ENCODE assay signal across 25 cellular contexts in the genomic region with DNA sequence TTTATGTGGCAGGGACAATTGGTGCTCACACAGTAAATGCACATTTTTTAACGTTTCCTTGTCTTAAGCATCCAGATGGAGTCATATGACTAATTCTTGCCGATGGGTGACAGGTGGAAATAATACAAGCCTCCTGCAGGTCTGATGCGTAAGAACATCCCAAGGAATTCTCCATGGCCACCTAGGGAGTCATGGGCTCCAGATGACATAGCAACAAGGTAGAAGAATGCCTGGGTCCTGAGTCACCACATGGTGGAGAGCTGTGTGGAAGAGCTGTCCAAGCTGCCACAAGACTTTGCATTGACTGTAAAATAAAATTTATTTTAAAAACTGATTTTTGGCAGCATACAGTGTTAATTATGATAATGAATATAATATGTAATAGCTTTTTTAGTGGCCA.
A peak's percentile ranks its signal among the peaks of the same experiment; 100 is the strongest.
DNase-seq lines count a peak whose midpoint lies in the region; ATAC-seq, FAIRE-seq and TF ChIP-seq lines count a peak whose summit lies in the region.
"Had no signal": no experiment of that assay in that cellular context is flagged by ENCODE, and none has a peak within 500 bp of the region (broad histone marks: within the 10 kb centered on the region; RNA-seq: fewer than 3 reads in every experiment).

No MANE protein-coding gene starts in this region.

- H3K4me2 ChIP-seq in keratinocyte (ENCODE audit: control insufficient read depth, extremely low read depth, insufficient read depth, low read depth, low read length), result no peak overlapping the region

- peaks cover 34% of the 10 kb centered on the region for H3K36me3 Mint-ChIP-seq in WTC11
- H3K36me3 Mint-ChIP-seq: CD8-positive, alpha-beta memory T cell had no signal

- H3K9me1 ChIP-seq in keratinocyte (ENCODE audit: control insufficient read depth, extremely low read depth, insufficient read depth, low read length), result no peaks in the 10 kb centered on the region

- ATAC-seq in WTC11, result peak; percentile 64; the same call in 1 of the 2 replicates
- ATAC-seq: T-helper 17 cell had no signal

- H3K9me3 Mint-ChIP-seq in WTC11, result peaks cover 44% of the 10 kb centered on the region

- H3K4me1 ChIP-seq in keratinocyte (ENCODE audit: control insufficient read depth, extremely low read depth, insufficient read depth, low read length) (no peaks in the 10 kb centered on the region), right atrium auricular region (no peaks in the 10 kb centered on the region)

- H2AFZ ChIP-seq in keratinocyte (ENCODE audit: control insufficient read depth, low read length), result no peak overlapping the region

- no peak overlapping the region for H3K4me3 Mint-ChIP-seq in WTC11
- H3K4me3 Mint-ChIP-seq: CD8-positive, alpha-beta memory T cell; H9; T-helper 17 cell had no signal

- DNase-seq in ELR (ENCODE audit: low read depth), result peak; percentile 3
- DNase-seq in HT1080 (ENCODE audit: low read depth), result peak; percentile 40
- no peak for DNase-seq in WTC11 (ENCODE audit: low spot score)
- DNase-seq in keratinocyte (ENCODE audit: low read depth, low spot score), result no peak
- DNase-seq in GOT3 (lab: John Stamatoyannopoulos, UW), result no peak
- DNase-seq in D341Med (ENCODE audit: low spot score), result no peak
- no peak for DNase-seq in right atrium auricular region (ENCODE audit: low spot score)
- DNase-seq: Calu3; CD8-positive, alpha-beta memory T cell; EL; H9; IMR-90; Karpas-422; MG63; NCI-H1048; NCI-H1436 treated with DMSO at 0.1 percent for 48 hours; NCI-H1930; NCI-H345; NCI-H524; Right ventricle myocardium superior; T-helper 17 cell had no signal

- no peaks in the 10 kb centered on the region for H3K4me1 Mint-ChIP-seq in WTC11
- H3K4me1 Mint-ChIP-seq: CD8-positive, alpha-beta memory T cell; T-helper 17 cell had no signal

- POLR2A ChIA-PET in WTC11 (lab: Charles Lee), result no interaction called here

- no peak for TF ChIP-seq CTCF in WTC11 (IDR thresholded peaks at IDR 0.05)
- no peak for TF ChIP-seq CTCF in keratinocyte (optimal IDR thresholded peaks at IDR 0.05 in 1 of 3, IDR thresholded peaks at IDR 0.05 in 1 of 3, conservative IDR thresholded peaks at IDR 0.05 in 1 of 3; ENCODE audit: extremely low read depth in 1 of 3, insufficient read depth in 2 of 3, low read length in 3 of 3)
- no peak for TF ChIP-seq CTCF in right atrium auricular region (IDR thresholded peaks at IDR 0.05)

- H3K36me3 ChIP-seq in keratinocyte (ENCODE audit: control insufficient read depth in 2 of 2, extremely low read depth in 1 of 2, insufficient read depth in 2 of 2, low read length in 2 of 2) (no peaks in the 10 kb centered on the region), right atrium auricular region (no peaks in the 10 kb centered on the region)
- H3K36me3 ChIP-seq: MG63 had no signal

- CTCF ChIA-PET in WTC11 (lab: Charles Lee), result no interaction called here

- H3K27me3 ChIP-seq in keratinocyte (ENCODE audit: control insufficient read depth, extremely low read depth, insufficient read depth, low read length) (no peaks in the 10 kb centered on the region), right atrium auricular region (no peaks in the 10 kb centered on the region)
- H3K27me3 ChIP-seq: MG63 had no signal

- no peak overlapping the region for H3K27ac ChIP-seq in keratinocyte (ENCODE audit: control insufficient read depth, insufficient read depth, low read length)
- H3K27ac ChIP-seq in right atrium auricular region, result no peak overlapping the region
- H3K27ac ChIP-seq: C4-2B had no signal

- peak; percentile 29 for FAIRE-seq in keratinocyte (lab: Jason Lieb, UNC)
- FAIRE-seq: A204.1, GM19239, RCC 7860 had no signal

- no peaks in the 10 kb centered on the region for H3K79me2 ChIP-seq in keratinocyte (ENCODE audit: control insufficient read depth, insufficient read depth, low read length)

- H3K9me3 ChIP-seq in keratinocyte (ENCODE audit: control insufficient read depth, low read depth, low read length) (no peaks in the 10 kb centered on the region), right atrium auricular region (peaks cover 0 to 9% of the 10 kb centered on the region in 2 donors)
- H3K9me3 ChIP-seq: MG63 had no signal

- dilution Hi-C loops in keratinocyte (cut with MboI; ENCODE audit: extremely low pct_ligation_motif_present, low sequenced_read_pairs), result no loop called here

- no peak overlapping the region for H3K27ac Mint-ChIP-seq in WTC11
- H3K27ac Mint-ChIP-seq: CD8-positive, alpha-beta memory T cell; T-helper 17 cell had no signal

- H3K4me3 ChIP-seq in keratinocyte (ENCODE audit: control insufficient read depth in 2 of 3, extremely low read depth in 1 of 3, insufficient read depth in 2 of 3, low read depth in 1 of 3, low read length in 3 of 3), result no peak overlapping the region
- no peak overlapping the region for H3K4me3 ChIP-seq in right atrium auricular region
- H3K4me3 ChIP-seq: MG63 had no signal

- no peaks in the 10 kb centered on the region for H4K20me1 ChIP-seq in keratinocyte (ENCODE audit: control insufficient read depth, extremely low read depth, insufficient read depth, low read length)

- no peak overlapping the region for H3K9ac ChIP-seq in keratinocyte (ENCODE audit: control insufficient read depth, extremely low read depth, insufficient read depth, low read length)

- H3K27me3 Mint-ChIP-seq in WTC11 (ENCODE audit: low read depth), result no peaks in the 10 kb centered on the region

TF ChIP-seq in WTC11, 78 proteins besides CTCF, POLR2A, EP300 and RAD21 (continues in another document):
- no peak for TF ChIP-seq SOX15 (CRISPR knock-in tag; IDR thresholded peaks at IDR 0.05)
- TF ChIP-seq E2F4 (CRISPR knock-in tag; IDR thresholded peaks at IDR 0.05; ENCODE audit: borderline replicate concordance, low read depth), result no peak
- no peak for TF ChIP-seq AR (CRISPR knock-in tag; IDR thresholded peaks at IDR 0.05)
- no peak for TF ChIP-seq CREB1 (CRISPR knock-in tag; IDR thresholded peaks at IDR 0.05)
- TF ChIP-seq TP53 (CRISPR knock-in tag; IDR thresholded peaks at IDR 0.05), result no peak
- no peak for TF ChIP-seq MXD4 (CRISPR knock-in tag; IDR thresholded peaks at IDR 0.05; ENCODE audit: borderline replicate concordance)
- TF ChIP-seq IRF2 (CRISPR knock-in tag; IDR thresholded peaks at IDR 0.05; ENCODE audit: borderline replicate concordance, low read depth), result no peak
- TF ChIP-seq, protein P1, sequence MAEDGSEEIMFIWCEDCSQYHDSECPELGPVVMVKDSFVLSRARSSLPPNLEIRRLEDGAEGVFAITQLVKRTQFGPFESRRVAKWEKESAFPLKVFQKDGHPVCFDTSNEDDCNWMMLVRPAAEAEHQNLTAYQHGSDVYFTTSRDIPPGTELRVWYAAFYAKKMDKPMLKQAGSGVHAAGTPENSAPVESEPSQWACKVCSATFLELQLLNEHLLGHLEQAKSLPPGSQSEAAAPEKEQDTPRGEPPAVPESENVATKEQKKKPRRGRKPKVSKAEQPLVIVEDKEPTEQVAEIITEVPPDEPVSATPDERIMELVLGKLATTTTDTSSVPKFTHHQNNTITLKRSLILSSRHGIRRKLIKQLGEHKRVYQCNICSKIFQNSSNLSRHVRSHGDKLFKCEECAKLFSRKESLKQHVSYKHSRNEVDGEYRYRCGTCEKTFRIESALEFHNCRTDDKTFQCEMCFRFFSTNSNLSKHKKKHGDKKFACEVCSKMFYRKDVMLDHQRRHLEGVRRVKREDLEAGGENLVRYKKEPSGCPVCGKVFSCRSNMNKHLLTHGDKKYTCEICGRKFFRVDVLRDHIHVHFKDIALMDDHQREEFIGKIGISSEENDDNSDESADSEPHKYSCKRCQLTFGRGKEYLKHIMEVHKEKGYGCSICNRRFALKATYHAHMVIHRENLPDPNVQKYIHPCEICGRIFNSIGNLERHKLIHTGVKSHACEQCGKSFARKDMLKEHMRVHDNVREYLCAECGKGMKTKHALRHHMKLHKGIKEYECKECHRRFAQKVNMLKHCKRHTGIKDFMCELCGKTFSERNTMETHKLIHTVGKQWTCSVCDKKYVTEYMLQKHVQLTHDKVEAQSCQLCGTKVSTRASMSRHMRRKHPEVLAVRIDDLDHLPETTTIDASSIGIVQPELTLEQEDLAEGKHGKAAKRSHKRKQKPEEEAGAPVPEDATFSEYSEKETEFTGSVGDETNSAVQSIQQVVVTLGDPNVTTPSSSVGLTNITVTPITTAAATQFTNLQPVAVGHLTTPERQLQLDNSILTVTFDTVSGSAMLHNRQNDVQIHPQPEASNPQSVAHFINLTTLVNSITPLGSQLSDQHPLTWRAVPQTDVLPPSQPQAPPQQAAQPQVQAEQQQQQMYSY (CRISPR knock-in tag; IDR thresholded peaks at IDR 0.05), result no peak
- no peak for TF ChIP-seq NR1H2 (CRISPR knock-in tag; IDR thresholded peaks at IDR 0.05)

Comparison
In these comparisons a context has a peak if more than half of its experiments do, and no peak if none do; other contexts are left out.
1. DNase-seq: peak in ELR (single experiment) and HT1080 (single experiment); none in WTC11 (single experiment), keratinocyte (single experiment), GOT3 (single experiment), D341Med (single experiment) and right atrium auricular region (single experiment).